Comparison of ENCODE assay signal across 30 cellular contexts in the genomic region with DNA sequence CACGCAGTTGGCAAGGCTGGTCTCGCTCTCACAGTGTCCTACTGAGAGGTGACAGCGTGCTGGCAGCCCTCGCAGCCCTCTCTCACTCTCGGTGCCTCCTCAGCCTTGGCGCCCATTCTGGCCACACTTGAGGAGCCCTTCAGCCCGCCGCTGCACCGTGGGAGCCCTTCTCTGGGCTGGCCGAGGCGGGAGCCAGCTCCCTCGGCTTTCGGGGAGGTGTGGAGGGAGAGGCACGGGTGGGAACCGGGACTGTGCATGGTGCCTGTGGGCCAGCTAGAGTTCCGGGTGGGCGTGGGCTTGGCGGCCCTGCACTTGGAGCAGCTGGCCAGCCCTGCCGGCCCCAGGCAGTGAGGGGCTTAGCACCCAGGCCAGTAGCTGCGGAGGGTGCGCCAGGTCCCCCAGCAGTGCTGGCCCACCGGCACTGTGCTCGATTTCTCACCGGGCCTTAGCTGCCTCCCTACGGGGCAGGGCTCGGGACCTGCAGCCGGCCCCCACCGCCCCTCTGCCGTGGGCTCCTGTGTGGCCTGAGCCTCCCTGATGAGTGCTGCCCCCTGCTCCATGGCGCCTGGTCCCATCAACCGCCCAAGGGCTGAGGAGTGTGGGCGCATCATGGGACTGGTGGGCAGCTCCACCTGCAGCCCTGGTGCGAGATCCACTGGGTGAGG. TPM values are rescaled to one million over a fixed set of nuclear protein-coding genes. Genes with fewer than 3 reads are reported as not detected.
"Had no signal": no experiment of that assay in that cellular context is flagged by ENCODE, and none has a peak within 500 bp of the region (broad histone marks: within the 10 kb centered on the region; RNA-seq: fewer than 3 reads in every experiment).

No MANE protein-coding gene starts in this region.

- ATAC-seq: naive thymus-derived CD8-positive, alpha-beta T cell; natural killer cell treated with Interleukin-12 subunit alpha and Interleukin-12 subunit beta and Interleukin-15 and Interleukin-18, amount 100 ng/mL, for 72 hours; right lobe of liver; stimulated activated memory B cell treated with anti-CD40 and anti-IgM and Interleukin-4, amounts not matched to agents 10 μg/mL and 1 μg/mL and 100 μg/mL, for 72 hours; stimulated activated naive CD8-positive, alpha-beta T cell treated with anti-CD3 and anti-CD28 coated beads, Interleukin-15, amount 100 ng/mL, for 72 hours; stimulated activated naive CD8-positive, alpha-beta T cell treated with anti-CD3 and anti-CD28 coated beads, Interleukin-15, Interleukin-2, amounts not matched to agents 100 U/mL and 50 U/mL, for 24 hours; upper lobe of right lung had no signal

- H3K9ac ChIP-seq: parathyroid adenoma had no signal

- FAIRE-seq: small intestine had no signal

- H3K9me3 Mint-ChIP-seq: neural crest cell, type B pancreatic cell had no signal

- H3K4me3 Mint-ChIP-seq: naive B cell; naive thymus-derived CD8-positive, alpha-beta T cell; natural killer cell treated with Interleukin-12 subunit alpha and Interleukin-12 subunit beta and Interleukin-15 and Interleukin-18, amount 100 ng/mL, for 72 hours; nephron progenitor cell; neural crest cell; stimulated activated memory B cell treated with anti-CD40 and anti-IgM and Interleukin-4, amounts not matched to agents 10 μg/mL and 1 μg/mL and 100 μg/mL, for 72 hours; stimulated activated naive CD8-positive, alpha-beta T cell treated with anti-CD3 and anti-CD28 coated beads, Interleukin-15, amount 100 ng/mL, for 72 hours; type B pancreatic cell had no signal

- H3K4me1 ChIP-seq: prostate gland, testis, upper lobe of right lung, uterus had no signal

- H3K27ac Mint-ChIP-seq: naive B cell; naive thymus-derived CD8-positive, alpha-beta T cell; natural killer cell treated with Interleukin-12 subunit alpha and Interleukin-12 subunit beta and Interleukin-15 and Interleukin-18, amount 100 ng/mL, for 72 hours; nephron progenitor cell; stimulated activated memory B cell treated with anti-CD40 and anti-IgM and Interleukin-4, amounts not matched to agents 10 μg/mL and 1 μg/mL and 100 μg/mL, for 72 hours; stimulated activated naive CD8-positive, alpha-beta T cell treated with anti-CD3 and anti-CD28 coated beads, Interleukin-15, amount 100 ng/mL, for 72 hours; type B pancreatic cell had no signal

- H3K36me3 ChIP-seq: ovary, prostate gland, right atrium auricular region, right lobe of liver, sigmoid colon, suprapubic skin, tibial artery, transverse colon, upper lobe of right lung, uterus had no signal

- H3K9me3 ChIP-seq: ovary, prostate gland, right lobe of liver, suprapubic skin, testis, transverse colon, uterus had no signal

- H3K27ac ChIP-seq: ovary, parathyroid adenoma, prostate gland, right atrium auricular region, right lobe of liver, sigmoid colon, suprapubic skin, testis, tibial artery, transverse colon, upper lobe of right lung, uterus had no signal

- DNase-seq: naive B cell; naive thymus-derived CD8-positive, alpha-beta T cell; nephron progenitor cell; occipital lobe; retina; right lobe of liver; sigmoid colon; small intestine; stimulated activated CD4-positive, alpha-beta T cell treated with anti-CD3 and anti-CD28 coated beads, Interleukin-12 subunit alpha, Interleukin-12 subunit beta, amount 100 ng/mL, for 4 hours; stimulated activated CD4-positive, alpha-beta T cell treated with anti-CD3 and anti-CD28 coated beads, Interleukin-1b, Interleukin-23, amount 100 ng/mL, for 48 hours; stimulated activated CD4-positive, alpha-beta T cell treated with anti-CD3 and anti-CD28 coated beads, Interleukin-4, amount 100 ng/mL, for 1 hour; stimulated activated CD4-positive, alpha-beta T cell treated with anti-CD3 and anti-CD28 coated beads, Interleukin-4, amount 100 ng/mL, for 4 hours; stimulated activated CD8-positive, alpha-beta memory T cell treated with anti-CD3 and anti-CD28 coated beads, Interleukin-4, amount 100 ng/mL, for 48 hours; stimulated activated naive CD4-positive, alpha-beta T cell; stimulated activated naive CD8-positive, alpha-beta T cell treated with anti-CD3 and anti-CD28 coated beads, Interleukin-15, amount 100 ng/mL, for 72 hours; stimulated activated naive CD8-positive, alpha-beta T cell treated with anti-CD3 and anti-CD28 coated beads, Interleukin-15, Interleukin-2, amounts not matched to agents 100 U/mL and 50 U/mL, for 24 hours; testis; tibial artery; transverse colon; upper lobe of right lung; uterus had no signal

- H3K27me3 ChIP-seq: ovary, right atrium auricular region, right lobe of liver, sigmoid colon, suprapubic skin, testis, tibial artery, transverse colon, upper lobe of right lung, uterus had no signal

- H3K4me3 ChIP-seq: ovary, prostate gland, right atrium auricular region, right lobe of liver, sigmoid colon, suprapubic skin, testis, tibial artery, transverse colon, upper lobe of right lung, uterus had no signal

- H3K36me3 Mint-ChIP-seq: naive B cell; naive thymus-derived CD8-positive, alpha-beta T cell; natural killer cell treated with Interleukin-12 subunit alpha and Interleukin-12 subunit beta and Interleukin-15 and Interleukin-18, amount 100 ng/mL, for 72 hours; stimulated activated memory B cell treated with anti-CD40 and anti-IgM and Interleukin-4, amounts not matched to agents 10 μg/mL and 1 μg/mL and 100 μg/mL, for 72 hours; type B pancreatic cell had no signal

- H3K4me1 Mint-ChIP-seq: naive B cell; naive thymus-derived CD8-positive, alpha-beta T cell; neural crest cell; stimulated activated memory B cell treated with anti-CD40 and anti-IgM and Interleukin-4, amounts not matched to agents 10 μg/mL and 1 μg/mL and 100 μg/mL, for 72 hours; stimulated activated naive CD8-positive, alpha-beta T cell treated with anti-CD3 and anti-CD28 coated beads, Interleukin-15, amount 100 ng/mL, for 72 hours had no signal

- H3K27me3 Mint-ChIP-seq: natural killer cell treated with Interleukin-12 subunit alpha and Interleukin-12 subunit beta and Interleukin-15 and Interleukin-18, amount 100 ng/mL, for 72 hours; stimulated activated memory B cell treated with anti-CD40 and anti-IgM and Interleukin-4, amounts not matched to agents 10 μg/mL and 1 μg/mL and 100 μg/mL, for 72 hours; stimulated activated naive CD8-positive, alpha-beta T cell treated with anti-CD3 and anti-CD28 coated beads, Interleukin-15, amount 100 ng/mL, for 72 hours had no signal

RNA-seq across cellular contexts. Expression of a gene that starts 15.7 kb away (rescaled TPM):
- total RNA-seq: naive thymus-derived CD8-positive, alpha-beta T cell; natural killer cell treated with Interleukin-12 subunit alpha and Interleukin-12 subunit beta and Interleukin-15 and Interleukin-18, amount 100 ng/mL, for 72 hours had no signal
- polyA plus RNA-seq: naive thymus-derived CD8-positive, alpha-beta T cell had no signal
